7 cellular contexts compared by ENCODE assay signal in genomic region chr4:132316738-132317137, GRCh38.
"Had no signal": no experiment of that assay in that cellular context is flagged by ENCODE, and none has a peak within 500 bp of the region (broad histone marks: within the 10 kb centered on the region; RNA-seq: fewer than 3 reads in every experiment).

No MANE protein-coding gene starts in this region.

- H3K4me3 ChIP-seq: GM23248, HAP-1 had no signal

- FAIRE-seq: HepG2 had no signal

- DNase-seq: GM23248, GOT3, H7, HFFc6, KBM-7 had no signal
